ENCODE assay signal across 8 cellular contexts in the genomic region with DNA sequence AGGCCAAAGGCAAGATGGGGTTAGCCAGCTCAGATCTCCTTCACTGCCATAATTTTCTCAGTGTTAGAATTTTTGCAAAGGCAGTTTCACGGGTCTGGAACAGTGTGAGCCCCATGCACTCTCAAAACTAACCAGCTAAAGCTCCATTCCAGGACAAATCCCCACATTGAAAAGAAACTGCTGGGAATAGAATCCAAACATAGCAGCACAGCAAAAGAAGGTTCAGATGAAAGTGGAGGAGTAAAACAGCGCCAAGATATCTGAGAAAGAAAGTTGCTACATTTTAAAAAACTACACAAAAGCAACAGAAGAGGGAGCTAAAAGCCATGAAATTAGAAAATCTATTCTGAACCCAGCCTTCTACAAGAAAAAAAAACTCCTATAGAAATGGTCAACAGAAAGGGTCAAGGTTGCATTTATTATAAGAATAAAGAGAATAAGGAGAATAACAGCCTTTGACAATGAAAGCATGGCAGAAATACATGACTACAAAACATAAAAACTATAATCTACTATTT.
A peak's percentile ranks its signal among the peaks of the same experiment; 100 is the strongest.
DNase-seq lines count a peak whose midpoint lies in the region; TF ChIP-seq lines count a peak whose summit lies in the region.
"Had no signal": no experiment of that assay in that cellular context is flagged by ENCODE, and none has a peak within 500 bp of the region (broad histone marks: within the 10 kb centered on the region; RNA-seq: fewer than 3 reads in every experiment).

No MANE protein-coding gene starts in this region.

- peak overlapping the region; percentile 67 for H3K9ac ChIP-seq in Loucy (ENCODE audit: low read depth, low read length, poor library complexity, severe bottlenecking)

- peak overlapping the region; percentile 87 for H3K4me2 ChIP-seq in Loucy (ENCODE audit: low read depth, low read length, poor library complexity, severe bottlenecking)

- peaks cover 5% of the 10 kb centered on the region for H3K4me1 ChIP-seq in Loucy (ENCODE audit: insufficient read depth, low read length, poor library complexity, severe bottlenecking)

- no peaks in the 10 kb centered on the region for H3K36me3 ChIP-seq in Loucy (ENCODE audit: insufficient read depth, low read length)

- peak; percentile 57 for TF ChIP-seq CTCF in Loucy (conservative IDR thresholded peaks at IDR 0.05; ENCODE audit: low read length)

- no peaks in the 10 kb centered on the region for H4K20me1 ChIP-seq in Loucy (ENCODE audit: insufficient read depth, low read length, poor library complexity, severe bottlenecking)

- DNase-seq in ELF-1 (ENCODE audit: low read depth, low spot score) (peak; percentile 15), astrocyte of the hippocampus (ENCODE audit: low read depth, low spot score) (peak; percentile 16), midbrain (lab: John Stamatoyannopoulos, UW) (peak; percentile 26), amygdala (lab: John Stamatoyannopoulos, UW) (no peak)
- no peak for DNase-seq in activated CD4-positive, CD25-positive, alpha-beta regulatory T cell (lab: John Stamatoyannopoulos, UW)
- DNase-seq in activated CD4-positive, alpha-beta T cell treated with anti-CD3 and anti-CD28 coated beads for 1 hour: no peak

- H3K4me3 ChIP-seq in Loucy (ENCODE audit: low read length, poor library complexity, severe bottlenecking): peak overlapping the region; percentile 73
- H3K4me3 ChIP-seq: skin epidermis had no signal

- no peaks in the 10 kb centered on the region for H3K27me3 ChIP-seq in Loucy (ENCODE audit: insufficient read depth, low read length, poor library complexity, severe bottlenecking)

- H2AFZ ChIP-seq in Loucy (ENCODE audit: low read length): peak overlapping the region; percentile 99

- H3F3A ChIP-seq in Loucy (ENCODE audit: low read depth): no peaks in the 10 kb centered on the region

- no peaks in the 10 kb centered on the region for H3K79me2 ChIP-seq in Loucy (ENCODE audit: insufficient read depth, low read length)

- H3K9me3 ChIP-seq in Loucy (ENCODE audit: insufficient read depth, low read depth, low read length): no peaks in the 10 kb centered on the region

- no peaks in the 10 kb centered on the region for H3K9me2 ChIP-seq in Loucy (replicated peaks; ENCODE audit: low read depth, low read length)

Comparison
In these comparisons a context has a peak if more than half of its experiments do, and no peak if none do; other contexts are left out.
1. DNase-seq: peak in ELF-1 (single experiment), astrocyte of the hippocampus (single experiment) and midbrain (single experiment); none in activated CD4-positive, CD25-positive, alpha-beta regulatory T cell (0 of 4), amygdala (0 of 56) and activated CD4-positive, alpha-beta T cell treated with anti-CD3 and anti-CD28 coated beads for 1 hour (single experiment).